In the genomic region with DNA sequence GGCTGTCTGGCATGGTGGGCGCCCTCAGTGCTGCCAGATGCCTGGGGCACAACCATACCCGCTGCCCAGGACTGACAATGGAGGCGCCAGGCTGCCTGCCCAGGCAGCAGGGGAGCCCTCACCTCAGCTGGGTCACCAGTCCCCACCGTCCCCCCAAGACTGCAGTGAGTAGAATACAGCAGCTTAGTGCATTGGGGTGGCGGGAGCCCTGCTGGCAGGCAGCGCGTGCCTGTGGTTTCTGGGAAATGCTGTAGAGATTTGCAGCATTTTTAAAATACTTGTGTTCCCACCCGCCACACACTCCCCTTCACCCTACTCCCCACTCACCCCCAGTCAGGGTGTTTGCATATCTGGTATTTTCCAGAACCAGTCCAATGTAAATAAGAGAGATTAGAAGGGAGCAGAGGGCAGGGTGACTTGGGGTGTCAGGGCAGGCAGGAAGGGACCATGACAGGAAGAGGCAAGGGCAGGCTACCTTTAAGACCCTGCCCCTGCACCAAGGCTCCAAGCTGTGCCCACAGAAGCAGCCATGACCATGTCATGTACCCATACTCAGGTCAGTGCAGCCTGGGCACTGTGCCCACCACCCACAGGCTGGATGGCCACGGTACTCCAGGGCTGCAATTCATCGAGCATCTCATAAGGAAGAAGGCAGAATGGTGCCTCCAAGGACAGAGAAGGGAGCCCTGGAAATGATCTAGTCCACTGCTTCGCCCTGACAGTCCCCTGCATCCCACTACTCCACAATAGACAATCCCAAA, we compare ENCODE assay signal across 10 cellular contexts. TPM values are rescaled to one million over a fixed set of nuclear protein-coding genes. Genes with fewer than 3 reads are reported as not detected.
A peak's percentile ranks its signal among the peaks of the same experiment; 100 is the strongest.
DNase-seq lines count a peak whose midpoint lies in the region; ATAC-seq, FAIRE-seq and TF ChIP-seq lines count a peak whose summit lies in the region.
"Had no signal": no experiment of that assay in that cellular context is flagged by ENCODE, and none has a peak within 500 bp of the region (broad histone marks: within the 10 kb centered on the region; RNA-seq: fewer than 3 reads in every experiment).

No MANE protein-coding gene starts in this region.

- H3K27ac ChIP-seq in 22Rv1 (peak overlapping the region; percentile 52; the same call in 1 of the 2 replicates), GM12878 (ENCODE audit: control insufficient read depth, insufficient read depth) (peak overlapping the region; percentile 48), right lobe of liver (peak overlapping the region; percentile 76 to 95 (median 88))
- H3K27ac ChIP-seq: psoas muscle had no signal

- H3K4me2 ChIP-seq in GM12878 (ENCODE audit: control insufficient read depth, insufficient read depth) = no peak overlapping the region; the same call in 1 of the 2 replicates

- no peak for TF ChIP-seq RAD21 in GM12878 (IDR thresholded peaks at IDR 0.05; ENCODE audit: insufficient read depth, low read depth, low read length)

- no peak for ATAC-seq in GM12878
- ATAC-seq in right lobe of liver = peak; percentile 24 to 61 (median 52)
- ATAC-seq: psoas muscle had no signal

- TF ChIP-seq POLR2A in GM12878 (IDR thresholded peaks at IDR 0.05; ENCODE audit: low read depth, low read length) = no peak
- peak; percentile 20 for TF ChIP-seq POLR2A in right lobe of liver (IDR thresholded peaks at IDR 0.05)

- BruUV-seq in GM12878 (replicated peaks; lab: Mats Ljungman, UMichigan) = no TSS peak

- TF ChIP-seq CTCF in 22Rv1 (IDR thresholded peaks at IDR 0.05) = no peak
- TF ChIP-seq CTCF in GM12878 (IDR thresholded peaks at IDR 0.05 in 2 of 3, conservative IDR thresholded peaks at IDR 0.05 in 1 of 3; ENCODE audit: control insufficient read depth in 2 of 3, extremely low read depth in 1 of 3, insufficient read depth in 1 of 3, low read depth in 3 of 3, low read length in 3 of 3) = no peak
- TF ChIP-seq CTCF in right lobe of liver (IDR thresholded peaks at IDR 0.05) = no peak

- 82% methylated on average over 11 of the region's 11 CpGs for WGBS in GM12878 (ENCODE audit: insufficient coverage, insufficient replicate concordance, low lambda C conversion rate, missing lambda C conversion rate)
- WGBS in right lobe of liver (ENCODE audit: insufficient coverage, low coverage, low lambda C conversion rate, missing lambda C conversion rate) = 38% methylated on average over 4 of the region's 11 CpGs

- TF ChIP-seq EP300 in GM12878 (IDR thresholded peaks at IDR 0.05; ENCODE audit: borderline replicate concordance in 1 of 2, control insufficient read depth in 1 of 2, low read depth in 2 of 2, low read length in 2 of 2) = no peak

- no peak for FAIRE-seq in GM12878 (lab: Jason Lieb, UNC)
- FAIRE-seq: endothelial cell of umbilical vein had no signal

- H3K27me3 ChIP-seq in H7 (ENCODE audit: control insufficient read depth, insufficient read depth, low read length) (no peaks in the 10 kb centered on the region), GM12878 (replicated peaks in 1 of 2; ENCODE audit: control insufficient read depth in 2 of 2, insufficient read depth in 2 of 2, low read length in 1 of 2) (no peaks in the 10 kb centered on the region), right lobe of liver (no peaks in the 10 kb centered on the region)

- intact Hi-C loops in GM12878 (cut with micrococcal nuclease; ENCODE audit: unreplicated experiment) = no loop called here
- intact Hi-C loops in right lobe of liver (cut with DNase I) = no loop called here

- DNase-seq in H7 (peak; percentile 43), GM12878 (ENCODE audit: low read depth, low spot score) (no peak), right lobe of liver (peak in 2 of 3 donors; percentile 49 to 70), DMS79 treated with DMSO at 0.1 percent for 48 hours (lab: John Stamatoyannopoulos, UW) (no peak), NCI-H2081 treated with DMSO at 0.1 percent for 48 hours (lab: John Stamatoyannopoulos, UW) (no peak), DMS153 (lab: John Stamatoyannopoulos, UW) (no peak), NCI-H2171 (lab: John Stamatoyannopoulos, UW) (no peak)

- no peaks in the 10 kb centered on the region for H3K79me2 ChIP-seq in GM12878 (ENCODE audit: control insufficient read depth, insufficient read depth, low read length)

- no peak overlapping the region; the same call in 1 of the 2 replicates for H2AFZ ChIP-seq in GM12878 (ENCODE audit: control insufficient read depth, low read depth, low read length)

- H3K4me1 ChIP-seq in GM12878 (ENCODE audit: control insufficient read depth, insufficient read depth, low read length) (peaks cover 7% of the 10 kb centered on the region), right lobe of liver (peaks cover 4 to 99% (median 56%) of the 10 kb centered on the region in 4 donors)

- H3K9me3 ChIP-seq in GM12878 (replicated peaks; ENCODE audit: control insufficient read depth, insufficient read depth, low read length) = no peaks in the 10 kb centered on the region
- H3K9me3 ChIP-seq in right lobe of liver = no peaks in the 10 kb centered on the region
- H3K9me3 ChIP-seq: psoas muscle had no signal

- in situ Hi-C loops in GM12878 (cut with MboI) = no loop called here

- H3K4me3 ChIP-seq in H7 (ENCODE audit: insufficient read depth, low read depth, low read length) (no peak overlapping the region), GM12878 (no peak overlapping the region), right lobe of liver (peak overlapping the region in 2 of 3 donors; percentile 23 to 34)
- H3K4me3 ChIP-seq: psoas muscle had no signal

- RAD21 ChIA-PET in GM12878 (lab: Charles Lee; ENCODE audit: unreplicated experiment) = interaction anchor here (0.6 kb wide), 1 partner anchor 203 kb away, joined by 3 read pairs; no protein-coding TSS in a partner anchor

- POLR2A ChIA-PET in GM12878 (lab: Charles Lee) = no interaction called here

- H3K36me3 ChIP-seq in H7 (replicated peaks; ENCODE audit: control insufficient read depth, insufficient read depth, low read length) (no peaks in the 10 kb centered on the region), GM12878 (ENCODE audit: control insufficient read depth in 2 of 2, insufficient read depth in 2 of 2, low read length in 1 of 2) (no peaks in the 10 kb centered on the region; a peak in 1 of 4 replicates), right lobe of liver (peaks cover 0 to 3% (median 0%) of the 10 kb centered on the region in 4 donors)

- CTCF ChIA-PET in GM12878 (lab: Yijun Ruan, JAX) = interaction anchor here (1.2 kb wide), 1 partner anchor 35 kb away, joined by 4 read pairs; no protein-coding TSS in a partner anchor

- H3K9ac ChIP-seq in GM12878 (ENCODE audit: control insufficient read depth, insufficient read depth, low read length) = peak overlapping the region; percentile 5; the same call in 1 of the 2 replicates

- SMC1A ChIA-PET in GM12878 (lab: Charles Lee; ENCODE audit: uncharacterized antibody, unreplicated experiment) = interaction anchor here (0.6 to 0.8 kb wide), 2 partner anchors 14 to 16 kb away, joined by 3 read pairs; no protein-coding TSS in a partner anchor

- no peaks in the 10 kb centered on the region for H4K20me1 ChIP-seq in GM12878 (ENCODE audit: control insufficient read depth, insufficient read depth)

TF ChIP-seq in GM12878, 131 proteins besides CTCF, POLR2A, EP300 and RAD21:
- TF ChIP-seq SMAD5 (IDR thresholded peaks at IDR 0.05; ENCODE audit: low read depth) (no peak), CREM (IDR thresholded peaks at IDR 0.05; ENCODE audit: low read depth) (no peak), MYB (IDR thresholded peaks at IDR 0.05; ENCODE audit: borderline replicate concordance, low read depth, low read length) (no peak), ZNF217 (IDR thresholded peaks at IDR 0.05) (no peak), YY1 (IDR thresholded peaks at IDR 0.05; ENCODE audit: low read depth, low read length) (no peak), SUZ12 (IDR thresholded peaks at IDR 0.05; ENCODE audit: unreplicated experiment) (no peak)

RNA-seq across cellular contexts. Expression of gene MYO18A, which starts 21.5 kb away (rescaled TPM):
- total RNA-seq in H7 (2014; rRNA removed; shearing (Covaris generic)) = 13.5 and 16.6 TPM in 2 replicates
- total RNA-seq in GM12878 (2013; cell fraction: nucleolus; rRNA removed) = 128 and 136 TPM in 2 replicates
- total RNA-seq in GM12878 (2014; rRNA removed) (42.8 and 43.5 TPM in 2 replicates), GM12878 (2014; rRNA removed; fragmentation: Illumina TruSeq; extraction: Trizol) (21.5 and 24.4 TPM in 2 replicates), GM12878 (2021) (60.9 and 66.0 TPM in 2 replicates), right lobe of liver (10 to 100 TPM; 50.1 to 98.2 (median 81.8) TPM)
- 33.0 TPM for polyA plus RNA-seq in GM12878 (2011; ENCODE audit: low read depth)
- polyA plus RNA-seq in GM12878 (2011; rRNA removed) (4.6 and 9.8 TPM in 2 replicates), GM12878 (2014; fragmentation: Illumina TruSeq; extraction: Trizol) (23.0 and 31.3 TPM in 2 replicates), GM12878 (2014; fragmentation: Nextera tagmentation; extraction: Ambion mirVana) (1 to 10 TPM; 2.9 to 3.9 TPM), GM12878 (2014; rRNA removed) (31.2 and 42.9 TPM in 2 replicates), GM12878 (2016; fragmentation: Nextera tagmentation; extraction: Ambion mirVana) (10 to 100 TPM; 23.2 to 24.6 TPM)
- 10.8 and 17.4 TPM in 2 replicates for polyA plus RNA-seq in GM12878 (2011; cell fraction: cytosol; rRNA removed)
- polyA plus RNA-seq in GM12878 (2011; cell fraction: nucleus; rRNA removed) = 55.4 and 69.1 TPM in 2 replicates
- 41.6 and 45.2 TPM in 2 replicates for polyA plus RNA-seq in GM12878 (2012)
- polyA minus RNA-seq in GM12878 (2011; rRNA and poly(A)+ RNA removed) = 22.6 and 34.3 TPM in 2 replicates
- 11.6 and 18.6 TPM in 2 replicates for polyA minus RNA-seq in GM12878 (2011; cell fraction: cytosol; rRNA and poly(A)+ RNA removed)
- 38.1 and 52.6 TPM in 2 replicates for polyA minus RNA-seq in GM12878 (2011; cell fraction: nucleus; rRNA and poly(A)+ RNA removed)

Comparison
In these comparisons a context has a peak if more than half of its experiments do, and no peak if none do; other contexts are left out.
1. DNase-seq: peak in H7 (single experiment) and right lobe of liver (2 of 3); none in GM12878 (single experiment), DMS79 treated with DMSO at 0.1 percent for 48 hours (single experiment), NCI-H2081 treated with DMSO at 0.1 percent for 48 hours (single experiment), DMS153 (single experiment) and NCI-H2171 (single experiment).
2. H3K4me3 ChIP-seq: peak in right lobe of liver (2 of 3); none in H7 (single experiment) and GM12878 (single experiment).
3. Peak in every context shown above with its lines, with median percentiles within 50 percentile points of each other: H3K27ac ChIP-seq.